Comparison of ENCODE assay signal across 1 cellular context in genomic region chr17:42248351-42249179, GRCh38.
TF ChIP-seq lines count a peak whose summit lies in the region.

No MANE protein-coding gene starts in this region.

TF ChIP-seq in GM12878, 131 proteins besides CTCF, POLR2A, EP300 and RAD21 (continued from another document and continues in another):
- TF ChIP-seq SKIL (IDR thresholded peaks at IDR 0.05; ENCODE audit: low read depth, poor library complexity, severe bottlenecking) = no peak
- TF ChIP-seq RAD51 (IDR thresholded peaks at IDR 0.05) = peak; percentile 92
- TF ChIP-seq TARDBP (IDR thresholded peaks at IDR 0.05; ENCODE audit: borderline replicate concordance) = no peak
- no peak for TF ChIP-seq WRNIP1 (IDR thresholded peaks at IDR 0.05; ENCODE audit: borderline replicate concordance, low read depth, low read length)
- no peak for TF ChIP-seq ZBTB33 (IDR thresholded peaks at IDR 0.05)
- TF ChIP-seq ESRRA (IDR thresholded peaks at IDR 0.05; ENCODE audit: low read length) = no peak
- no peak for TF ChIP-seq TCF3 (IDR thresholded peaks at IDR 0.05; ENCODE audit: borderline replicate concordance, insufficient read depth, low read depth, low read length)
- no peak for TF ChIP-seq IRF4 (IDR thresholded peaks at IDR 0.05; ENCODE audit: low read depth, low read length)
- TF ChIP-seq USF1 (IDR thresholded peaks at IDR 0.05; ENCODE audit: borderline replicate concordance, extremely low read length, insufficient read depth, low read depth, low read length) = peak; percentile 73
- TF ChIP-seq PML (IDR thresholded peaks at IDR 0.05; ENCODE audit: low read length) = peak; percentile 63; the same call in 1 of the 2 replicates
- TF ChIP-seq FOS (IDR thresholded peaks at IDR 0.05; ENCODE audit: borderline replicate concordance, extremely low read depth, insufficient read length) = no peak
- TF ChIP-seq YBX1 (IDR thresholded peaks at IDR 0.05) = no peak
- no peak for TF ChIP-seq NR2C1 (IDR thresholded peaks at IDR 0.05)
- no peak for TF ChIP-seq SMAD5 (IDR thresholded peaks at IDR 0.05; ENCODE audit: low read depth)
- TF ChIP-seq PAX5 (IDR thresholded peaks at IDR 0.05; ENCODE audit: borderline replicate concordance, low read depth, low read length) = 0 out of 2 replicates have a peak, but pooled peaks have one; percentile 23
- no peak for TF ChIP-seq FOXM1 (IDR thresholded peaks at IDR 0.05; ENCODE audit: low read depth, low read length)
- no peak for TF ChIP-seq CHD4 (IDR thresholded peaks at IDR 0.05)
- TF ChIP-seq SMARCA5 (IDR thresholded peaks at IDR 0.05) = no peak
- TF ChIP-seq ZBTB40 (IDR thresholded peaks at IDR 0.05; ENCODE audit: borderline replicate concordance) = peak; percentile 73; the same call in 1 of the 2 replicates
- no peak for TF ChIP-seq IKZF1 (conservative IDR thresholded peaks at IDR 0.05)
- no peak for TF ChIP-seq MEF2B (IDR thresholded peaks at IDR 0.05; ENCODE audit: partially characterized antibody, poor library complexity, severe bottlenecking)
- no peak for TF ChIP-seq ZBTB4 (CRISPR knock-in tag; IDR thresholded peaks at IDR 0.05)
- 0 out of 2 replicates have a peak, but pooled peaks have one; percentile 15 for TF ChIP-seq NBN (IDR thresholded peaks at IDR 0.05)
- TF ChIP-seq BCL3 (IDR thresholded peaks at IDR 0.05; ENCODE audit: borderline replicate concordance, insufficient read depth, low read depth, low read length, poor library complexity, severe bottlenecking) = no peak
- TF ChIP-seq POLR2AphosphoS2 (IDR thresholded peaks at IDR 0.05; ENCODE audit: low read depth, low read length) = peak; percentile 76
- peak; percentile 71 for TF ChIP-seq SPI1 (IDR thresholded peaks at IDR 0.05; ENCODE audit: borderline replicate concordance, insufficient read depth, low read depth, low read length)
- TF ChIP-seq MLLT1 (IDR thresholded peaks at IDR 0.05) = no peak
- peak; percentile 77; the same call in 1 of the 2 replicates for TF ChIP-seq SIN3A (IDR thresholded peaks at IDR 0.05; ENCODE audit: low read depth, low read length)
- TF ChIP-seq TAF1 (IDR thresholded peaks at IDR 0.05; ENCODE audit: borderline replicate concordance, low read depth, low read length) = peak; percentile 57; the same call in 1 of the 2 replicates
- no peak for TF ChIP-seq CEBPZ (IDR thresholded peaks at IDR 0.05; ENCODE audit: low read depth, low read length)
- no peak for TF ChIP-seq RB1 (IDR thresholded peaks at IDR 0.05; ENCODE audit: borderline replicate concordance)
- TF ChIP-seq ELK1 (IDR thresholded peaks at IDR 0.05; ENCODE audit: low read depth, low read length) = no peak
- no peak for TF ChIP-seq NFYA (IDR thresholded peaks at IDR 0.05; ENCODE audit: borderline replicate concordance, low read depth, low read length)
- TF ChIP-seq CBX5 (IDR thresholded peaks at IDR 0.05; ENCODE audit: low read depth) = no peak
- TF ChIP-seq EGR1 (IDR thresholded peaks at IDR 0.05; ENCODE audit: borderline replicate concordance in 1 of 2, low read depth in 2 of 2, low read length in 2 of 2) = no peak
- TF ChIP-seq FOXK2 (IDR thresholded peaks at IDR 0.05) = peak; percentile 73
- TF ChIP-seq SREBF1 (IDR thresholded peaks at IDR 0.05; ENCODE audit: low read length) = no peak
- TF ChIP-seq IRF5 (IDR thresholded peaks at IDR 0.05; ENCODE audit: borderline replicate concordance) = no peak
